Comparison of ENCODE assay signal across 8 cellular contexts in the genomic region with DNA sequence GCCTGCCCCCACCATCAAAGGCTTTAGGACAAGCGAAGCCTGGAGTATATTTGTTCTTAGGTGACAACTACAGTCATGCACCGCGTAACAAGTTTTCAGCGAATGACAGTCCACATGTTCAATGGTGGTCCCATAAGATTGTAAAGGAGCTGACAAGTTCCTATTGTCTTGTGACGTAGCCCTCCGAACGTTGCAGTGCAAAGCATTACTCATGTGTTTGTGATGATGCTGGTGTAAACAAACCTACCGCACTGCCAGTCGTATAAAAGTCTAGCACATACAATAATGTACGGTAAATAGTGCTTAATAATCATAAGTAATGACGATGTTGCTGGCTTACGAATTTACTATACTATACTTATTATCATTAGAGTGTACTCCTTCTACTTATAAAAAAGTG.
"Had no signal": no experiment of that assay in that cellular context is flagged by ENCODE, and none has a peak within 500 bp of the region (broad histone marks: within the 10 kb centered on the region; RNA-seq: fewer than 3 reads in every experiment).

No MANE protein-coding gene starts in this region.

- H3K4me3 ChIP-seq: GM23248, HAP-1, K562 had no signal

- H3K9me3 ChIP-seq: HAP-1 had no signal

- H3K27ac ChIP-seq: GM23248, HL-60 had no signal

- ATAC-seq: HCT116, HepG2, K562 had no signal

- H3K4me1 ChIP-seq: HAP-1 had no signal

- H3K36me3 ChIP-seq: HAP-1 had no signal

- DNase-seq: GM23248, GOT3, H7 had no signal
